22 cellular contexts compared by ENCODE assay signal in the genomic region with DNA sequence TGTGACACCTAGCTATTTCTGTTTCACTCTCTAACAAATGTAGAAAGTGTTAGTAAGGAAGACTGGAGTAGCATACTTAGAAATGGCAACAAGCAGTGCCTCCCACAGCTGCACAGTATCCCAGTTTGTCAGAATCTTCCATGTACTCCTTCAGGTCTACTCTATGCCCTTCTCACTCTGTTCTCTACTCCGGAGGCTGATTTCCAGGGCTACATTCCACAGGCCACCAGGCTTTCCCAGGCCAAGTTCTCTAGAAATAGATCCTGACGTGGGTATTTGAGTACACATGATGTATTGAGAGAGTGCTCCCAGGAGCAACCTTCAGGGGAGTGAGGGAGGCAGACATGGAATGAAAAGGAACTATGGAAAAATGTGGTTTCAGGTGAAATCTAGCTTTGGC.
"Had no signal": no experiment of that assay in that cellular context is flagged by ENCODE, and none has a peak within 500 bp of the region (broad histone marks: within the 10 kb centered on the region; RNA-seq: fewer than 3 reads in every experiment).

No MANE protein-coding gene starts in this region.

- H3K27me3 ChIP-seq: breast epithelium, colonic mucosa, stomach, suprapubic skin, transverse colon had no signal

- DNase-seq: activated CD4-positive, alpha-beta T cell treated with anti-CD3 and anti-CD28 coated beads for 4 hours; activated CD4-positive, alpha-beta T cell treated with anti-CD3 and anti-CD28 coated beads, Interleukin-2, amount 50 U/mL, for 48 hours; activated CD8-positive, alpha-beta memory T cell treated with anti-CD3 and anti-CD28 coated beads, Interleukin-2, amount 50 U/mL, for 4 hours; activated gamma-delta T cell; activated naive CD4-positive, alpha-beta T cell treated with anti-CD3 and anti-CD28 coated beads, Interleukin-2, amount 50 U/mL, for 16 hours; activated T-cell treated with anti-CD3 and anti-CD28 coated beads, Interleukin-2, amount 50 U/mL, for 1 hour; amniotic stem cell; colonic mucosa; dorsolateral prefrontal cortex; effector memory CD4-positive, alpha-beta T cell; mammary epithelial cell; nephron progenitor cell; nucleus accumbens; right cardiac atrium; stimulated activated CD4-positive, alpha-beta T cell treated with anti-CD3 and anti-CD28 coated beads, Interleukin-15, amount 100 ng/mL, for 24 hours; stimulated activated CD4-positive, alpha-beta T cell treated with anti-CD3 and anti-CD28 coated beads, Interleukin-2, amount 100 ng/mL, for 24 hours; stimulated activated naive B cell treated with anti-CD40 and anti-IgM and Interleukin-4, amounts not matched to agents 10 μg/mL and 1 μg/mL and 100 μg/mL, for 72 hours; stomach; transverse colon had no signal

- H2AFZ ChIP-seq: parathyroid adenoma had no signal

- H3K4me3 ChIP-seq: breast epithelium, colonic mucosa, dorsolateral prefrontal cortex, stomach, suprapubic skin, transverse colon had no signal

- H3K9me3 ChIP-seq: breast epithelium, colonic mucosa, stomach, suprapubic skin, transverse colon had no signal

- H3K4me1 ChIP-seq: breast epithelium, colonic mucosa, parathyroid adenoma, transverse colon had no signal

- H3K27ac ChIP-seq: breast epithelium, colonic mucosa, dorsolateral prefrontal cortex, parathyroid adenoma, suprapubic skin, transverse colon had no signal

- ATAC-seq: stimulated activated naive B cell treated with anti-CD40 and anti-IgM and Interleukin-4, amounts not matched to agents 10 μg/mL and 1 μg/mL and 100 μg/mL, for 72 hours had no signal

- H3K36me3 ChIP-seq: breast epithelium, colonic mucosa, stomach, suprapubic skin, transverse colon had no signal

- H3K9ac ChIP-seq: parathyroid adenoma had no signal
